ENCODE assay signal across 2 cellular contexts in genomic region chr22:49670610-49671330, GRCh38.
TF ChIP-seq lines count a peak whose summit lies in the region.

No MANE protein-coding gene starts in this region.

TF ChIP-seq in HepG2, 621 proteins besides CTCF, POLR2A, EP300 and RAD21:
- TF ChIP-seq TP53 (CRISPR knock-in tag; conservative IDR thresholded peaks at IDR 0.05) (no peak), ZNF276 (CRISPR knock-in tag; IDR thresholded peaks at IDR 0.05; ENCODE audit: low read depth) (no peak), THAP9 (CRISPR knock-in tag; IDR thresholded peaks at IDR 0.05; ENCODE audit: borderline replicate concordance) (no peak), ZSCAN31 (CRISPR knock-in tag; IDR thresholded peaks at IDR 0.05; ENCODE audit: low read depth) (no peak), ARNT (IDR thresholded peaks at IDR 0.05) (no peak), ZNF275 (CRISPR knock-in tag; IDR thresholded peaks at IDR 0.05; ENCODE audit: borderline replicate concordance) (no peak), NONO (IDR thresholded peaks at IDR 0.05) (no peak), NONO (CRISPR knock-in tag; conservative IDR thresholded peaks at IDR 0.05) (no peak), ZNF337 (CRISPR knock-in tag; IDR thresholded peaks at IDR 0.05; ENCODE audit: borderline replicate concordance, low read depth) (no peak), ZNF883 (CRISPR knock-in tag; IDR thresholded peaks at IDR 0.05; ENCODE audit: not compliant biosample characterization) (no peak)

TF ChIP-seq in GM12878, 131 proteins besides CTCF, POLR2A, EP300 and RAD21:
- TF ChIP-seq PKNOX1 (IDR thresholded peaks at IDR 0.05) (peak; percentile 29; the same call in 1 of the 2 replicates), PAX5 (IDR thresholded peaks at IDR 0.05; ENCODE audit: borderline replicate concordance, low read depth, low read length) (no peak)
TF ChIP-seq in GM12878: peak in this region for 1.
